ENCODE assay signal across 7 cellular contexts in the genomic region with DNA sequence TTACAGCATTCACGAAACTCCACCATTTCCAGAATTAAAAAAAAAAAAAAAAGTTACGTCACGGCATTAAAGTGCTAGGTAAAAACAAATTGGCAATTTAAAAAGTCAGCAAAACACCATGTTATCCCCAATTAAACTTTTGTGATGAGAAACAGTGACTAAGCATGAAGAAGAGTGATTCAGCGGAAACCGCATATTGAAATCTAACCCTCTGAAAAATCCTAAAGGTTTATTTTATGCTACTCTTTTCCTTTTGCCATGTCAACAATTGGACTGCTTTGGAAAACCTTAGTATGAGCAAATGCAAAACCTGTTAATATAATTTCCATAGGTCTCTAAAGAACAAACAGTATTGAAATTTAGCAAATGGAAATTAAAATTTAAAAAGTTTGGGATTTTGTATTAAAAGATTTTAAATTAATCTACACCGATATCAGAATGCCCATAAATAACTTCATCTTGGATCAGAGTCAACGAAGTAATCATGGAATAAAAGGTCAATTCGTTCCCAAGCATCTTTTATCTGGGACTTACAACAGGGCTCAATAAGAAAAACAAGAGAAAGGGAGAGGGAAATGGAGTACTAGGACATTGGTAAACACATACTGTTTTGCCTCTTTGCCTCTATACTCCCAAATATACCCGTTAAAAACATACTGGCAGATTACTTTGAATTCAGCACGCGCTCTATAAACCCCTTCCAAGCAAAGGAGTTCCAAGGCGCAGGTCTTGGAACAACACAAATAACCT. TPM values are rescaled to one million over a fixed set of nuclear protein-coding genes. Genes with fewer than 3 reads are reported as not detected.
DNase-seq lines count a peak whose midpoint lies in the region; ATAC-seq and TF ChIP-seq lines count a peak whose summit lies in the region.

No MANE protein-coding gene starts in this region.

- ATAC-seq in HG02884 (IDR thresholded peaks at IDR 0.05; ENCODE audit: unreplicated experiment): peak; percentile 1

- no peak for TF ChIP-seq CTCF in epithelial cell of esophagus (IDR thresholded peaks at IDR 0.05; ENCODE audit: insufficient read depth, low read depth, low read length, missing control alignments)
- TF ChIP-seq CTCF in nephron progenitor cell (IDR thresholded peaks at IDR 0.05): no peak

- DNase-seq in EL (peak; percentile 70), SK-MEL-5 (ENCODE audit: low read depth, low spot score) (peak; percentile 40), epithelial cell of esophagus (ENCODE audit: low read depth) (peak; percentile 61), nephron progenitor cell (no peak), NCI-H1436 (lab: John Stamatoyannopoulos, UW) (no peak), D341Med (ENCODE audit: low spot score) (no peak)

- H3K27me3 Mint-ChIP-seq in nephron progenitor cell (ENCODE audit: low read depth, poor library complexity): no peaks in the 10 kb centered on the region

- peak overlapping the region; percentile 98 for H3K27ac Mint-ChIP-seq in nephron progenitor cell

- in situ Hi-C loops in SK-MEL-5 (cut with HindIII; ENCODE audit: low pct_unique_long_range_greater_than_20kb, low sequenced_read_pairs): no loop called here

- H3K36me3 Mint-ChIP-seq in nephron progenitor cell (ENCODE audit: low read depth): peaks cover 21% of the 10 kb centered on the region

- H3K9me3 Mint-ChIP-seq in nephron progenitor cell: peaks cover 2% of the 10 kb centered on the region

- peak overlapping the region; percentile 92 for H3K4me3 Mint-ChIP-seq in nephron progenitor cell

- peaks cover 40% of the 10 kb centered on the region for H3K4me1 Mint-ChIP-seq in nephron progenitor cell

- H3K4me3 ChIP-seq in epithelial cell of esophagus (ENCODE audit: low read length): peak overlapping the region; percentile 81

RNA-seq across cellular contexts. Expression of gene FBXO30, which starts 1.1 kb away (rescaled TPM):
- 6.2 and 7.1 TPM in 2 replicates for total RNA-seq in SK-MEL-5 (2014; rRNA removed; shearing (Covaris generic))
- polyA plus RNA-seq in SK-MEL-5 (2015; cell fraction: cytosol; rRNA removed): 4.1 and 5.4 TPM in 2 replicates
- 9.5 and 11.3 TPM in 2 replicates for polyA plus RNA-seq in SK-MEL-5 (2015; cell fraction: nucleus; rRNA removed)

Comparison
In these comparisons a context has a peak if more than half of its experiments do, and no peak if none do; other contexts are left out.
1. DNase-seq: peak in EL (single experiment), SK-MEL-5 (single experiment) and epithelial cell of esophagus (single experiment); none in nephron progenitor cell (single experiment), NCI-H1436 (single experiment) and D341Med (single experiment).